8 cellular contexts compared by ENCODE assay signal in the genomic region with DNA sequence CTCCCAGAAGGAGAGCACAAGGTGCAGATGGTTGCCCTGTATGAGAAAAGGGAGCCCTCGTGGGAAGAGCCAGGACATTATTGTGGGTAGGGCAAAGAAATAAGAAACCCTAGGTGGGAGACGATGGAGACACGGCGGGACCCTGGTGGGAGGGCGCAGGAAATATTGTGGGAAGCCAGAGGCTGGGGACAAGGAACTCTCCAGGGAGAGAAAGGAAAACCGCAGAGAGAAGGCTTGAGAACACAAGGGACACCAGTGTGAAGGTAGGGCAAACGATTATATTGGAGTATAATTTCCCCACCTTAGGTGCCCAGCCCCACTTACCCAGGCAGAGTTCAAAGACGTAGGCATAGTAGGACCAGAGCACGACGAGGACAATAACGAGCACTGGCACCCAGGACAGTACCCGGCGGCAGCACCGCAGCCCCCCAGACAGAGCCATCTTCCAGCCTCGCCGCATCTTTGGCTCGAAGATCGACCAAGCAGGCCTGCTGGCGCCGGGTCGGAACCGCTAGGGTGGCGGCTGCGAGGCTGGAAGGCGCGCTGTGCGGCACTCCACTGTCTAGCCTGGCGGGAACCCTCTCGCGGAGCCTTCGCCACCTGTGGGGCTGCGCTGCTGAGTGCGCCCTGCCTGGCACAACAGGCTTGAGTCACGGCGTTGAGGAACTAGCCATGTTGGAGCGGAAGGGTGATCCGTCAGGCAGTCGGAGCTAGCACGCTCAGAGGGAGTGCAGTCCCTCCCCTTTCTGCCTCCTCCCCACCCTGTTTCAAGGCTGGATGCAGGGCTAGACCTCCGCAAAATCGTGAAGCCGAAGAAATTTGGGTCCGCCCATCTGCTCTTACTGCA. TPM values are rescaled to one million over a fixed set of nuclear protein-coding genes. Genes with fewer than 3 reads are reported as not detected.
DNase-seq lines count a peak whose midpoint lies in the region; ATAC-seq and TF ChIP-seq lines count a peak whose summit lies in the region.

A gene with protein sequence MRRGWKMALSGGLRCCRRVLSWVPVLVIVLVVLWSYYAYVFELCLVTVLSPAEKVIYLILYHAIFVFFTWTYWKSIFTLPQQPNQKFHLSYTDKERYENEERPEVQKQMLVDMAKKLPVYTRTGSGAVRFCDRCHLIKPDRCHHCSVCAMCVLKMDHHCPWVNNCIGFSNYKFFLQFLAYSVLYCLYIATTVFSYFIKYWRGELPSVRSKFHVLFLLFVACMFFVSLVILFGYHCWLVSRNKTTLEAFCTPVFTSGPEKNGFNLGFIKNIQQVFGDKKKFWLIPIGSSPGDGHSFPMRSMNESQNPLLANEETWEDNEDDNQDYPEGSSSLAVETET (minus strand): TSS at position 473 of the 847 bp plus-strand sequence. CDS start 13 bp downstream, at position 460.

- POLR2A ChIA-PET in naive thymus-derived CD8-positive, alpha-beta T cell (lab: Charles Lee) = no interaction called here

- peak within 1 kb of the TSS; percentile 76 to 95 (median 84) for H3K4me3 Mint-ChIP-seq in naive thymus-derived CD8-positive, alpha-beta T cell
- peak within 1 kb of the TSS; percentile 83 to 87 for H3K4me3 Mint-ChIP-seq in stimulated activated naive CD8-positive, alpha-beta T cell treated with anti-CD3 and anti-CD28 coated beads, Interleukin-15, amount 100 ng/mL, for 72 hours

- TF ChIP-seq CTCF in fibroblast of mammary gland (conservative IDR thresholded peaks at IDR 0.05; ENCODE audit: control insufficient read depth, insufficient read depth, low read depth, low read length) = no peak

- H3K4me3 ChIP-seq in fibroblast of mammary gland (ENCODE audit: control insufficient read depth, low read depth, low read length) = no peak within 1 kb of the TSS

- H3K27me3 Mint-ChIP-seq in naive thymus-derived CD8-positive, alpha-beta T cell = peaks cover 0 to 6% (median 0%) of the 10 kb centered on the region in 5 donors
- H3K27me3 Mint-ChIP-seq in stimulated activated naive CD8-positive, alpha-beta T cell treated with anti-CD3 and anti-CD28 coated beads, Interleukin-15, amount 100 ng/mL, for 72 hours = no peaks in the 10 kb centered on the region

- ATAC-seq in naive thymus-derived CD8-positive, alpha-beta T cell = peak; percentile 87 to 92
- peak; percentile 96 for ATAC-seq in stimulated activated naive CD8-positive, alpha-beta T cell treated with anti-CD3 and anti-CD28 coated beads, Interleukin-15, amount 100 ng/mL, for 72 hours

- DNase-seq in Daoy (ENCODE audit: low read depth) = peak; percentile 18
- peak; percentile 53 for DNase-seq in NCI-H510A treated with DMSO at 0.1 percent for 48 hours (lab: John Stamatoyannopoulos, UW)
- peak; percentile 8 to 25 for DNase-seq in activated T-helper 1 cell treated with anti-CD3 and anti-CD28 coated beads, Interleukin-2, amount 50 U/mL, for 16 hours (ENCODE audit: low read depth in 1 of 2, low spot score in 1 of 2)
- DNase-seq in fibroblast of mammary gland (ENCODE audit: low read depth) = peak; percentile 8
- peak; percentile 8 to 65 (median 40) for DNase-seq in naive thymus-derived CD8-positive, alpha-beta T cell
- DNase-seq in stimulated activated naive CD8-positive, alpha-beta T cell treated with anti-CD3 and anti-CD28 coated beads, Interleukin-15, amount 100 ng/mL, for 72 hours = peak; percentile 59 to 65
- no peak for DNase-seq in COLO668 (lab: John Stamatoyannopoulos, UW; ENCODE audit: unreplicated experiment)
- no peak for DNase-seq in 8988T

- H3K36me3 Mint-ChIP-seq in naive thymus-derived CD8-positive, alpha-beta T cell = no peaks in the 10 kb centered on the region

- peaks cover 13 to 24% (median 22%) of the 10 kb centered on the region in 4 donors for H3K4me1 Mint-ChIP-seq in naive thymus-derived CD8-positive, alpha-beta T cell
- H3K4me1 Mint-ChIP-seq in stimulated activated naive CD8-positive, alpha-beta T cell treated with anti-CD3 and anti-CD28 coated beads, Interleukin-15, amount 100 ng/mL, for 72 hours = peaks cover 18% of the 10 kb centered on the region

- peaks cover 0 to 4% (median 0%) of the 10 kb centered on the region in 9 donors for H3K9me3 Mint-ChIP-seq in naive thymus-derived CD8-positive, alpha-beta T cell
- H3K9me3 Mint-ChIP-seq in stimulated activated naive CD8-positive, alpha-beta T cell treated with anti-CD3 and anti-CD28 coated beads, Interleukin-15, amount 100 ng/mL, for 72 hours = no peaks in the 10 kb centered on the region

- H3K27ac Mint-ChIP-seq in naive thymus-derived CD8-positive, alpha-beta T cell = peak within 1 kb of the TSS; percentile 67 to 93 (median 82)
- H3K27ac Mint-ChIP-seq in stimulated activated naive CD8-positive, alpha-beta T cell treated with anti-CD3 and anti-CD28 coated beads, Interleukin-15, amount 100 ng/mL, for 72 hours = peak within 1 kb of the TSS; percentile 78 to 91

RNA-seq across cellular contexts. Expression of the gene that starts here (rescaled TPM):
- total RNA-seq in Daoy (2014; rRNA removed; shearing (Covaris generic)) = 0.06 TPM in 1 of 2 replicates, not detected in the other
- under 1 TPM; 0.55 to 0.69 TPM for total RNA-seq in naive thymus-derived CD8-positive, alpha-beta T cell
- polyA plus RNA-seq in naive thymus-derived CD8-positive, alpha-beta T cell = under 1 TPM; 0.13 to 0.74 (median 0.39) TPM

Comparison
In these comparisons a context has a peak if more than half of its experiments do, and no peak if none do; other contexts are left out.
1. Peak in DNase-seq in Daoy; RNA of the gene not detected or under 1 TPM.
2. Peak in DNase-seq and ATAC-seq in naive thymus-derived CD8-positive, alpha-beta T cell; RNA of the gene not detected or under 1 TPM.
3. DNase-seq: peak in NCI-H510A treated with DMSO at 0.1 percent for 48 hours (single experiment), activated T-helper 1 cell treated with anti-CD3 and anti-CD28 coated beads, Interleukin-2, amount 50 U/mL, for 16 hours (2 of 2), fibroblast of mammary gland (single experiment) and stimulated activated naive CD8-positive, alpha-beta T cell treated with anti-CD3 and anti-CD28 coated beads, Interleukin-15, amount 100 ng/mL, for 72 hours (2 of 2); none in COLO668 (single experiment) and 8988T (single experiment).